8 cellular contexts compared by ENCODE assay signal in genomic region chr10:110069502-110069982, GRCh38.
A peak's percentile ranks its signal among the peaks of the same experiment; 100 is the strongest.
DNase-seq lines count a peak whose midpoint lies in the region; ATAC-seq and TF ChIP-seq lines count a peak whose summit lies in the region.

No MANE protein-coding gene starts in this region.

- H3K36me3 ChIP-seq in upper lobe of left lung (no peaks in the 10 kb centered on the region), trophoblast cell (ENCODE audit: control insufficient read depth in 1 of 2, insufficient read depth in 2 of 2, low read length in 2 of 2) (no peaks in the 10 kb centered on the region)

- H3K27ac ChIP-seq in upper lobe of left lung (peak overlapping the region; percentile 54 to 83 (median 68)), trophoblast cell (ENCODE audit: low read depth, low read length) (no peak overlapping the region)

- H3K27me3 Mint-ChIP-seq in endothelial cell (ENCODE audit: unreplicated experiment), result peaks cover 2% of the 10 kb centered on the region

- no peak overlapping the region for H3K9ac ChIP-seq in trophoblast cell (ENCODE audit: low read length)

- H2BK5ac ChIP-seq in trophoblast cell (ENCODE audit: low read depth, low read length, poor library complexity), result no peak overlapping the region

- no peak overlapping the region for H3K4me2 ChIP-seq in trophoblast cell (ENCODE audit: low read length)

- H3K4ac ChIP-seq in trophoblast cell (ENCODE audit: low read depth, low read length), result no peak overlapping the region

- no peak overlapping the region for H2AFZ ChIP-seq in trophoblast cell (ENCODE audit: insufficient read depth, low read length, poor library complexity)

- DNase-seq in NCI-H2227 treated with DMSO at 0.1 percent for 48 hours (lab: John Stamatoyannopoulos, UW) (peak; percentile 44), NCI-H2227 (lab: John Stamatoyannopoulos, UW; ENCODE audit: unreplicated experiment) (no peak), NCI-H128 (lab: John Stamatoyannopoulos, UW; ENCODE audit: unreplicated experiment) (peak; percentile 17), endothelial cell (ENCODE audit: low spot score) (no peak), upper lobe of left lung (no peak), trophoblast cell (no peak)
- DNase-seq in activated CD4-positive, alpha-beta T cell treated with anti-CD3 and anti-CD28 coated beads for 48 hours, result no peak

- no peak overlapping the region for H2BK12ac ChIP-seq in trophoblast cell (ENCODE audit: low read length)

- no peak overlapping the region for H3K18ac ChIP-seq in trophoblast cell (ENCODE audit: low read length)

- no peaks in the 10 kb centered on the region for H3K36me3 Mint-ChIP-seq in endothelial cell (ENCODE audit: low read depth, unreplicated experiment)

- no peak overlapping the region for H2AK5ac ChIP-seq in trophoblast cell (ENCODE audit: low read length)

- H3K4me1 ChIP-seq in upper lobe of left lung (peaks cover 41 to 65% (median 49%) of the 10 kb centered on the region in 4 donors), trophoblast cell (ENCODE audit: control insufficient read depth in 1 of 2, insufficient read depth in 2 of 2, low read length in 2 of 2) (peaks cover 0 to 4% of the 10 kb centered on the region in 2 experiments)

- no peak overlapping the region for H3K14ac ChIP-seq in trophoblast cell (ENCODE audit: low read length)

- H3K4me1 Mint-ChIP-seq in endothelial cell (ENCODE audit: unreplicated experiment), result peaks cover 42% of the 10 kb centered on the region

- no peak overlapping the region for H4K91ac ChIP-seq in trophoblast cell (ENCODE audit: low read depth, low read length)

- H3K9me3 Mint-ChIP-seq in endothelial cell (ENCODE audit: unreplicated experiment), result no peaks in the 10 kb centered on the region

- ATAC-seq in HG02610 (IDR thresholded peaks at IDR 0.05; ENCODE audit: unreplicated experiment) (peak; percentile 59), upper lobe of left lung (ENCODE audit: low FRiP score in 2 of 2) (no peak)

- no peaks in the 10 kb centered on the region for H3K27me3 ChIP-seq in upper lobe of left lung
- H3K27me3 ChIP-seq in trophoblast cell (ENCODE audit: insufficient read depth, low read length), result no peaks in the 10 kb centered on the region

- no peaks in the 10 kb centered on the region for H3K79me1 ChIP-seq in trophoblast cell (ENCODE audit: low read length)

- H2BK120ac ChIP-seq in trophoblast cell (ENCODE audit: insufficient read depth, low read length, poor library complexity), result no peak overlapping the region

- H3K79me2 ChIP-seq in trophoblast cell (ENCODE audit: control insufficient read depth, insufficient read depth, low read length, poor library complexity), result no peaks in the 10 kb centered on the region

- no peaks in the 10 kb centered on the region for H3K9me3 ChIP-seq in upper lobe of left lung
- no peaks in the 10 kb centered on the region for H3K9me3 ChIP-seq in trophoblast cell (ENCODE audit: insufficient read depth, low read depth, low read length)

- TF ChIP-seq CTCF in endothelial cell (IDR thresholded peaks at IDR 0.05; ENCODE audit: unreplicated experiment), result no peak
- no peak for TF ChIP-seq CTCF in upper lobe of left lung (IDR thresholded peaks at IDR 0.05)

- no peak overlapping the region for H4K12ac ChIP-seq in trophoblast cell (ENCODE audit: low read depth, low read length)

- H3K4me3 ChIP-seq in upper lobe of left lung (no peak overlapping the region), trophoblast cell (ENCODE audit: low read depth, low read length) (no peak overlapping the region)

- no peak for TF ChIP-seq POLR2A in upper lobe of left lung (IDR thresholded peaks at IDR 0.05)

- H4K8ac ChIP-seq in trophoblast cell (ENCODE audit: low read depth, low read length), result no peak overlapping the region

- H3K4me3 Mint-ChIP-seq in endothelial cell (ENCODE audit: unreplicated experiment), result no peak overlapping the region

- H3K27ac Mint-ChIP-seq in endothelial cell (ENCODE audit: unreplicated experiment), result peak overlapping the region; percentile 57

- no peak for TF ChIP-seq EP300 in upper lobe of left lung (IDR thresholded peaks at IDR 0.05)

- H3K23ac ChIP-seq in trophoblast cell (ENCODE audit: low read length), result no peak overlapping the region

- WGBS in upper lobe of left lung, 2 donors, result 14 to 40% methylated on average over 1 of the region's 1 CpG
- no CpG with 5 or more reads among the region's 1 CpG for WGBS in trophoblast cell (ENCODE audit: extremely low coverage, insufficient coverage, insufficient read length)

Comparison
In these comparisons a context has a peak if more than half of its experiments do, and no peak if none do; other contexts are left out.
1. DNase-seq: peak in NCI-H2227 treated with DMSO at 0.1 percent for 48 hours (single experiment) and NCI-H128 (single experiment); none in NCI-H2227 (single experiment), endothelial cell (single experiment), upper lobe of left lung (0 of 2), trophoblast cell (0 of 2) and activated CD4-positive, alpha-beta T cell treated with anti-CD3 and anti-CD28 coated beads for 48 hours (single experiment).